In the genomic region with DNA sequence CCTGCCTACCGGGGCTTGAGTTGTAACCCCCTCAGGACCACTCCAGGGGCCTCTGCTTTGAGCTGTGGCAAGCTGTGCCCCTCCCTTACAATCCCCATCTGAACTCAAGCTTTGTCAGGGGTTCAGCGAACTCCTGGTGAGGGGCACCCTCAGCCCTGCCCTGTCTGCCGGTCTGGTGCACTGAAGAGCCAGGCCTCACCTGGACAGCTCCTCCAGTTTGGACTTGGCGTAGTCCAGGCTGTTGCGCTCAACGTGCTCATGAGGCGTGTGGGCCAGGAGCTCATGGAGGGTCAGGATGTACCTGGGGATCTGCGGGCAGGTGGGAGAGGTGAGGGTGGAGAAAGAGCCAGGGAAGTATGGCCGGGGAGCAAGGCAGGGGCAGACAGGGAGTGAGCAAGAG, we compare ENCODE assay signal across 5 cellular contexts.
"Had no signal": no experiment of that assay in that cellular context is flagged by ENCODE, and none has a peak within 500 bp of the region (broad histone marks: within the 10 kb centered on the region; RNA-seq: fewer than 3 reads in every experiment).

No MANE protein-coding gene starts in this region.

- H3K4me3 Mint-ChIP-seq: GM23338, H9 had no signal

- H2AFZ ChIP-seq: GM23338 had no signal

- DNase-seq: H9, HCEC 1CT, IMR-90, KBM-7 had no signal

- H3K4me2 ChIP-seq: GM23338 had no signal

- H3K4me3 ChIP-seq: GM23338 had no signal

- H3K9me3 Mint-ChIP-seq: GM23338 had no signal

- H3K27ac Mint-ChIP-seq: GM23338, H9 had no signal

- ATAC-seq: GM23338 had no signal
